ENCODE assay signal across 1 cellular context in the genomic region with DNA sequence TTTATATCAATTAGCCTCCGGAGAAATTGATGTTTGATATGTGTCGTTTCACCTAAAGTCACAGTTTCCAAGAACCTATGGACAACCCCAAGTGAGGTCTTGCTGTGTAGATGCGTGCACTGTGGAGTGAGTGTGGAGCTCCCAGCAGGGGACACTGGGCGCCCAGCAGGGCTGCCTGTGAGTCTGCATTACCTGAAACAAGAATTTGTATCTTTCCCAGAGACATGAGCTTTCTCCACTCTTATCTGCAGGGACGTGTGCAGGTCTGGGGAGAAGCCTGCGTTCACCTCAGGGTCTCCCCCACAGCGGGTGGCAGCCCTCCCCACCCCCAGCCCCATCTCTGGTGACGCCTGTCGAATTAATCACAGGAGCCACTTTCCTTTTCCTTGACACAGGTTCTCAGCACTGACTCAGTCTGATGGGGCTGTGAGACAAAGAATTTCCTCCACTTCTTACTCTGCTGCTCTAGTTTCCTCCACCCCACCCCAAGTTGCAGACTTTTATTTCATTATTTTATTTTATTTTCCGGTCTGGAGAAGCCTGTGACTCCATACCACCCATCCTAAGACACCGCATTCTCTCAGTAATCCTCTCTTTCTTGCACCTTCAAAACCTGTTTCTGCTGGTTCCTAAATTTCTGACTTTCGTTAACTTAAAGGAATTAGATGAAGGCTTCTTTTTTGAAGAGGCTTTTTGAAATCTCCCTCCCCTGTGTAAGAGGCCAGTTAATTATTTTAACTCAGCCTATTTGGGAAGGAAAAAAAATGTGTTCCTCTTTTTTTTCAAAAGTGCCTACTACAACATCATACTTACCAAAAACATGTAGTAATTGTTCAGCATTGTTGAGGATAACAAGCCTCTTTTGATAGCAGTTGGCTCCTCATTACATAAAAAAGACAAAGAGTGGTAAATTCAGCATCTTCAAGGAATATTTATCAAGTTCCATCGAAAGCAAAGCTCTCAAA.
TF ChIP-seq lines count a peak whose summit lies in the region.

No MANE protein-coding gene starts in this region.

TF ChIP-seq in endothelial cell of umbilical vein, 7 proteins besides CTCF, POLR2A, EP300 and RAD21 (continued from another document):
- TF ChIP-seq MYC (IDR thresholded peaks at IDR 0.05; ENCODE audit: low read depth, low read length), result no peak
TF ChIP-seq in endothelial cell of umbilical vein: peak in this region for 1.
